In genomic region chr3:58104712-58105111, GRCh38 we compare ENCODE assay signal across 22 cellular contexts.
A peak's percentile ranks its signal among the peaks of the same experiment; 100 is the strongest.
DNase-seq lines count a peak whose midpoint lies in the region; ATAC-seq and TF ChIP-seq lines count a peak whose summit lies in the region.
"Had no signal": no experiment of that assay in that cellular context is flagged by ENCODE, and none has a peak within 500 bp of the region (broad histone marks: within the 10 kb centered on the region; RNA-seq: fewer than 3 reads in every experiment).

No MANE protein-coding gene starts in this region.

- H3K27me3 ChIP-seq in SJCRH30 = no peaks in the 10 kb centered on the region
- no peaks in the 10 kb centered on the region for H3K27me3 ChIP-seq in endodermal cell (ENCODE audit: control insufficient read depth, insufficient read depth, low read length, poor library complexity, severe bottlenecking)
- no peaks in the 10 kb centered on the region for H3K27me3 ChIP-seq in suprapubic skin

- no peak overlapping the region for H3K4me3 Mint-ChIP-seq in endodermal cell
- H3K4me3 Mint-ChIP-seq in naive thymus-derived CD8-positive, alpha-beta T cell = peak overlapping the region in 5 of 10 donors; percentile 62 to 82 (median 77)
- H3K4me3 Mint-ChIP-seq: activated naive CD8-positive, alpha-beta T cell treated with anti-CD3 and anti-CD28 coated beads for 36 hours; memory B cell; stimulated activated naive CD8-positive, alpha-beta T cell treated with anti-CD3 and anti-CD28 coated beads, Interleukin-15, Interleukin-2, amounts not matched to agents 100 ng/mL and 50 ng/mL, for 24 hours; T-helper 17 cell had no signal

- no peak for DNase-seq in SJCRH30
- DNase-seq in endodermal cell = no peak
- no peak for DNase-seq in naive thymus-derived CD8-positive, alpha-beta T cell
- no peak for DNase-seq in suprapubic skin (ENCODE audit: low spot score in 2 of 2)
- DNase-seq in activated effector memory CD4-positive, alpha-beta T cell treated with anti-CD3 and anti-CD28 coated beads, Interleukin-2, amount 50 U/mL, for 16 hours = no peak
- no peak for DNase-seq in activated CD8-positive, alpha-beta memory T cell treated with anti-CD3 and anti-CD28 coated beads, Interleukin-2, amount 50 U/mL, for 48 hours
- DNase-seq in NCI-H526 (lab: John Stamatoyannopoulos, UW) = no peak
- DNase-seq: activated CD4-positive, alpha-beta T cell treated with anti-CD3 and anti-CD28 coated beads for 1 hour; activated CD8-positive, alpha-beta T cell treated with anti-CD3 and anti-CD28 coated beads for 36 hours; activated naive CD8-positive, alpha-beta T cell treated with anti-CD3 and anti-CD28 coated beads for 36 hours; DMS79 treated with DMSO at 0.1 percent for 48 hours; GF-D8; KG1; MM.1S; NCI-H2081; psoas muscle; SK-N-SH; T-helper 17 cell had no signal

- TF ChIP-seq POLR2A in suprapubic skin (IDR thresholded peaks at IDR 0.05) = no peak

- peaks cover 13% of the 10 kb centered on the region for H3K4me1 Mint-ChIP-seq in endodermal cell
- peaks cover 21 to 49% (median 37%) of the 10 kb centered on the region in 4 donors for H3K4me1 Mint-ChIP-seq in naive thymus-derived CD8-positive, alpha-beta T cell
- H3K4me1 Mint-ChIP-seq: memory B cell, T-helper 17 cell had no signal

- TF ChIP-seq CTCF in endodermal cell (conservative IDR thresholded peaks at IDR 0.05) (no peak), suprapubic skin (IDR thresholded peaks at IDR 0.05) (no peak)

- H3K27me3 Mint-ChIP-seq in endodermal cell (ENCODE audit: insufficient read depth) = no peaks in the 10 kb centered on the region
- no peaks in the 10 kb centered on the region for H3K27me3 Mint-ChIP-seq in naive thymus-derived CD8-positive, alpha-beta T cell
- H3K27me3 Mint-ChIP-seq: activated CD8-positive, alpha-beta T cell treated with anti-CD3 and anti-CD28 coated beads for 36 hours; activated naive CD8-positive, alpha-beta T cell treated with anti-CD3 and anti-CD28 coated beads for 36 hours; memory B cell; stimulated activated naive CD8-positive, alpha-beta T cell treated with anti-CD3 and anti-CD28 coated beads, Interleukin-15, Interleukin-2, amounts not matched to agents 100 ng/mL and 50 ng/mL, for 24 hours; T-helper 17 cell had no signal

- no peak overlapping the region for H3K4me3 ChIP-seq in SJCRH30
- H3K4me3 ChIP-seq in endodermal cell (ENCODE audit: low read length) = no peak overlapping the region
- no peak overlapping the region for H3K4me3 ChIP-seq in suprapubic skin
- H3K4me3 ChIP-seq: psoas muscle had no signal

- H3K27ac Mint-ChIP-seq in endodermal cell = peak overlapping the region; percentile 21
- peak overlapping the region in 9 of 10 donors; percentile 47 to 91 (median 86) for H3K27ac Mint-ChIP-seq in naive thymus-derived CD8-positive, alpha-beta T cell
- H3K27ac Mint-ChIP-seq: memory B cell, T-helper 17 cell had no signal

- H3K4me1 ChIP-seq in SJCRH30 (peaks cover 11% of the 10 kb centered on the region; the same call in 1 of the 2 replicates), endodermal cell (ENCODE audit: control insufficient read depth, insufficient read depth, low read length) (no peaks in the 10 kb centered on the region), suprapubic skin (peaks cover 42% of the 10 kb centered on the region)
- H3K4me1 ChIP-seq: psoas muscle had no signal

- no peak overlapping the region for H3K9ac ChIP-seq in endodermal cell (ENCODE audit: extremely low read depth, low read length, poor library complexity, severe bottlenecking)
- H3K9ac ChIP-seq: SK-N-SH had no signal

- H3K9me3 ChIP-seq in SJCRH30 (replicated peaks) (no peaks in the 10 kb centered on the region), endodermal cell (ENCODE audit: control insufficient read depth, low read length) (no peaks in the 10 kb centered on the region), suprapubic skin (no peaks in the 10 kb centered on the region)
- H3K9me3 ChIP-seq: psoas muscle, SK-N-SH had no signal

- H3K36me3 Mint-ChIP-seq in endodermal cell (ENCODE audit: low read depth) = peaks cover 94% of the 10 kb centered on the region
- peaks cover 14 to 91% (median 33%) of the 10 kb centered on the region in 3 donors for H3K36me3 Mint-ChIP-seq in naive thymus-derived CD8-positive, alpha-beta T cell

- peak in 1 of 2 donors; percentile 22 for ATAC-seq in naive thymus-derived CD8-positive, alpha-beta T cell
- no peak for ATAC-seq in HG02678 (IDR thresholded peaks at IDR 0.05; ENCODE audit: unreplicated experiment)
- ATAC-seq: activated CD8-positive, alpha-beta T cell treated with anti-CD3 and anti-CD28 coated beads for 36 hours; HCT116; psoas muscle; T-helper 17 cell had no signal

- H3K9me3 Mint-ChIP-seq in endodermal cell = no peaks in the 10 kb centered on the region
- no peaks in the 10 kb centered on the region for H3K9me3 Mint-ChIP-seq in naive thymus-derived CD8-positive, alpha-beta T cell
- H3K9me3 Mint-ChIP-seq: activated CD8-positive, alpha-beta T cell treated with anti-CD3 and anti-CD28 coated beads for 36 hours; memory B cell; stimulated activated naive CD8-positive, alpha-beta T cell treated with anti-CD3 and anti-CD28 coated beads, Interleukin-15, Interleukin-2, amounts not matched to agents 100 ng/mL and 50 ng/mL, for 24 hours had no signal

- POLR2A ChIA-PET in naive thymus-derived CD8-positive, alpha-beta T cell (lab: Charles Lee) = interaction anchor here (0.7 to 0.9 kb wide), 2 partner anchors 11 to 42 kb away, joined by 4 read pairs; no protein-coding TSS in a partner anchor

- H3K36me3 ChIP-seq in SJCRH30 (no peaks in the 10 kb centered on the region), endodermal cell (ENCODE audit: control insufficient read depth, insufficient read depth, low read length) (peaks cover 96% of the 10 kb centered on the region), suprapubic skin (peaks cover 61% of the 10 kb centered on the region)

- 98 to 100% methylated on average over 2 of the region's 2 CpGs for WGBS in endodermal cell (ENCODE audit: insufficient coverage in 1 of 2, insufficient read length in 1 of 2), 2 experiments
- WGBS in suprapubic skin = 89% methylated on average over 2 of the region's 2 CpGs

- no peak for TF ChIP-seq EP300 in suprapubic skin (IDR thresholded peaks at IDR 0.05)

- 0 out of 2 replicates have a peak overlapping the region, but pooled peaks have one; percentile 58 for H3K27ac ChIP-seq in SJCRH30
- H3K27ac ChIP-seq in endodermal cell (ENCODE audit: low read depth, low read length) = no peak overlapping the region
- H3K27ac ChIP-seq in suprapubic skin = peak overlapping the region; percentile 87
- H3K27ac ChIP-seq: psoas muscle had no signal
